ENCODE assay signal across 15 cellular contexts in genomic region chr18:55310044-55310676, GRCh38.
"Had no signal": no experiment of that assay in that cellular context is flagged by ENCODE, and none has a peak within 500 bp of the region (broad histone marks: within the 10 kb centered on the region; RNA-seq: fewer than 3 reads in every experiment).

No MANE protein-coding gene starts in this region.

- H3K27me3 Mint-ChIP-seq: central memory CD8-positive, alpha-beta T cell; stimulated activated naive CD8-positive, alpha-beta T cell treated with anti-CD3 and anti-CD28 coated beads, Interleukin-15, amount 100 ng/mL, for 72 hours; type B pancreatic cell had no signal

- DNase-seq: activated CD4-positive, alpha-beta T cell treated with anti-CD3 and anti-CD28 coated beads, Interleukin-2, amount 10 ng/mL, durations not matched to agents 24 days and 14 days; activated gamma-delta T cell treated with Interleukin-2 at 50 U/mL for 16 hours; activated naive CD8-positive, alpha-beta T cell treated with anti-CD3 and anti-CD28 coated beads, Interleukin-2, amount 10 ng/mL, durations not matched to agents 7 days and 5 days; brain microvascular endothelial cell; effector CD8-positive, alpha-beta T cell; heart right ventricle; mucosa of descending colon; naive thymus-derived CD8-positive, alpha-beta T cell; stimulated activated naive CD8-positive, alpha-beta T cell treated with anti-CD3 and anti-CD28 coated beads, Interleukin-15, amount 100 ng/mL, for 72 hours; WERI-Rb-1 had no signal

- H3K4me1 Mint-ChIP-seq: activated CD4-positive, alpha-beta T cell treated with anti-CD3 and anti-CD28 coated beads, Interleukin-2, amount 10 ng/mL, durations not matched to agents 24 days and 14 days; activated naive CD8-positive, alpha-beta T cell treated with anti-CD3 and anti-CD28 coated beads, Interleukin-2, amount 10 ng/mL, durations not matched to agents 7 days and 5 days; central memory CD8-positive, alpha-beta T cell; stimulated activated naive CD8-positive, alpha-beta T cell treated with anti-CD3 and anti-CD28 coated beads, Interleukin-15, amount 100 ng/mL, for 72 hours had no signal

- H3K27ac ChIP-seq: brain microvascular endothelial cell, WERI-Rb-1 had no signal

- H3K27ac Mint-ChIP-seq: activated CD4-positive, alpha-beta T cell treated with anti-CD3 and anti-CD28 coated beads, Interleukin-2, amount 10 ng/mL, durations not matched to agents 24 days and 14 days; activated naive CD8-positive, alpha-beta T cell treated with anti-CD3 and anti-CD28 coated beads, Interleukin-2, amount 10 ng/mL, durations not matched to agents 7 days and 5 days; naive thymus-derived CD8-positive, alpha-beta T cell; T-helper 1 cell treated with Interleukin-12 subunit alpha and Interleukin-12 subunit beta and Interleukin-4 antibody, amounts not matched to agents 30 μg/mL and 1 μg/mL, for 36 hours; type B pancreatic cell had no signal

- H3K36me3 Mint-ChIP-seq: activated naive CD8-positive, alpha-beta T cell treated with anti-CD3 and anti-CD28 coated beads, Interleukin-2, amount 10 ng/mL, durations not matched to agents 7 days and 5 days; naive thymus-derived CD8-positive, alpha-beta T cell had no signal

- H3K9me3 Mint-ChIP-seq: activated CD4-positive, alpha-beta T cell treated with anti-CD3 and anti-CD28 coated beads, Interleukin-2, amount 10 ng/mL, durations not matched to agents 24 days and 14 days; activated naive CD8-positive, alpha-beta T cell treated with anti-CD3 and anti-CD28 coated beads, Interleukin-2, amount 10 ng/mL, durations not matched to agents 7 days and 5 days; naive thymus-derived CD8-positive, alpha-beta T cell; stimulated activated naive CD8-positive, alpha-beta T cell treated with anti-CD3 and anti-CD28 coated beads, Interleukin-15, amount 100 ng/mL, for 72 hours; T-helper 1 cell treated with Interleukin-12 subunit alpha and Interleukin-12 subunit beta and Interleukin-4 antibody, amounts not matched to agents 30 μg/mL and 1 μg/mL, for 36 hours; type B pancreatic cell had no signal

- H3K9me3 ChIP-seq: heart right ventricle, mucosa of descending colon had no signal

- H3K27me3 ChIP-seq: brain microvascular endothelial cell, heart right ventricle had no signal

- H3K36me3 ChIP-seq: brain microvascular endothelial cell, WERI-Rb-1 had no signal

- H3K4me3 ChIP-seq: coronary artery, heart right ventricle, mucosa of descending colon had no signal

- ATAC-seq: mucosa of descending colon; naive thymus-derived CD8-positive, alpha-beta T cell; sciatic nerve; stimulated activated naive CD8-positive, alpha-beta T cell treated with anti-CD3 and anti-CD28 coated beads, Interleukin-15, amount 100 ng/mL, for 72 hours had no signal

- H3K4me3 Mint-ChIP-seq: activated CD4-positive, alpha-beta T cell treated with anti-CD3 and anti-CD28 coated beads, Interleukin-2, amount 10 ng/mL, durations not matched to agents 24 days and 14 days; activated naive CD8-positive, alpha-beta T cell treated with anti-CD3 and anti-CD28 coated beads, Interleukin-2, amount 10 ng/mL, durations not matched to agents 7 days and 5 days; central memory CD8-positive, alpha-beta T cell; naive thymus-derived CD8-positive, alpha-beta T cell; stimulated activated naive CD8-positive, alpha-beta T cell treated with anti-CD3 and anti-CD28 coated beads, Interleukin-15, amount 100 ng/mL, for 72 hours; T-helper 1 cell treated with Interleukin-12 subunit alpha and Interleukin-12 subunit beta and Interleukin-4 antibody, amounts not matched to agents 30 μg/mL and 1 μg/mL, for 36 hours; type B pancreatic cell had no signal
